Comparison of ENCODE assay signal across 15 cellular contexts in the genomic region with DNA sequence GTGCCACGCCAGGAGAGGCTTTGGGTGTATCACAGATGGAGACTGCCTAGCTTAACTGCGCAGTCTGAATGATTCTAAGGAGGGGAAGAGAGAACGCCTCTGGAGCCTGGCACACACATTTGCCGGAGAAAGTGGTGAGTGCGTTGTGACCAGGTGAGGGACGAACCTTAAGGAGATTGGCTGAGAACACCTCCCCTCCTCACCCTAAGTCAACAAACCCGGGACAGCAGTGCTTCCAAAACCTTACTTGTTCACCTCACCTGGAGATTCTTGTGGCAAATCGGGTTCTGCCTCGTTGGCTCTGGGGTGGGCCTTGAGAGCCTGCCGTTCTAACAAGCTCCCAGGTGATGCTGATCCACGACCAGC. TPM values are rescaled to one million over a fixed set of nuclear protein-coding genes. Genes with fewer than 3 reads are reported as not detected.
DNase-seq lines count a peak whose midpoint lies in the region; ATAC-seq, FAIRE-seq and TF ChIP-seq lines count a peak whose summit lies in the region.
"Had no signal": no experiment of that assay in that cellular context is flagged by ENCODE, and none has a peak within 500 bp of the region (broad histone marks: within the 10 kb centered on the region; RNA-seq: fewer than 3 reads in every experiment).

No MANE protein-coding gene starts in this region.

- no peaks in the 10 kb centered on the region; the same call in 1 of the 2 replicates for H3K4me1 ChIP-seq in H9 (ENCODE audit: insufficient read depth, low read length)
- peaks cover 41% of the 10 kb centered on the region for H3K4me1 ChIP-seq in astrocyte (ENCODE audit: insufficient read depth, low read length)
- peaks cover 20 to 53% (median 23%) of the 10 kb centered on the region in 3 donors for H3K4me1 ChIP-seq in pancreas
- peaks cover 35% of the 10 kb centered on the region for H3K4me1 ChIP-seq in hepatocyte (ENCODE audit: insufficient read depth)

- FAIRE-seq in astrocyte (lab: Jason Lieb, UNC) = no peak
- no peak for FAIRE-seq in pancreas (lab: Jason Lieb, UNC)

- peaks cover 36 to 45% of the 10 kb centered on the region in 2 experiments for H3K4me1 Mint-ChIP-seq in H9
- peaks cover 33% of the 10 kb centered on the region for H3K4me1 Mint-ChIP-seq in astrocyte (ENCODE audit: low read depth, unreplicated experiment)

- no peak overlapping the region for H3K4me3 ChIP-seq in astrocyte (ENCODE audit: insufficient read depth, low read depth, low read length)
- no peak overlapping the region for H3K4me3 ChIP-seq in pancreas
- no peak overlapping the region for H3K4me3 ChIP-seq in hepatocyte
- H3K4me3 ChIP-seq: GM23248, transverse colon had no signal

- H4K8ac ChIP-seq in H9 (replicated peaks; ENCODE audit: insufficient read length, low read depth, low read length) = no peak overlapping the region

- H2BK120ac ChIP-seq in H9 (ENCODE audit: low read depth, low read length, poor library complexity, severe bottlenecking) = no peak overlapping the region

- H2BK5ac ChIP-seq in H9 (ENCODE audit: insufficient read length, low read length) = no peak overlapping the region

- H3K4me2 ChIP-seq in H9 (ENCODE audit: insufficient read depth, insufficient read length, low read length) = no peak overlapping the region
- H3K4me2 ChIP-seq in astrocyte (ENCODE audit: low read length) = peak overlapping the region; percentile 71
- H3K4me2 ChIP-seq in hepatocyte = no peak overlapping the region

- no peaks in the 10 kb centered on the region for H3K9me3 ChIP-seq in H9 (ENCODE audit: control insufficient read depth, low read depth, low read length)
- H3K9me3 ChIP-seq in astrocyte (ENCODE audit: insufficient read depth, low read depth, low read length) = no peaks in the 10 kb centered on the region
- no peaks in the 10 kb centered on the region for H3K9me3 ChIP-seq in pancreas
- no peaks in the 10 kb centered on the region for H3K9me3 ChIP-seq in hepatocyte (ENCODE audit: low read depth)
- H3K9me3 ChIP-seq: transverse colon had no signal

- H3K27me3 ChIP-seq in H9 (ENCODE audit: insufficient read depth, low read length) = no peaks in the 10 kb centered on the region
- H3K27me3 ChIP-seq in astrocyte (ENCODE audit: insufficient read depth, low read length) = no peaks in the 10 kb centered on the region
- H3K27me3 ChIP-seq in pancreas = no peaks in the 10 kb centered on the region
- H3K27me3 ChIP-seq in hepatocyte = no peaks in the 10 kb centered on the region
- H3K27me3 ChIP-seq: brain microvascular endothelial cell, transverse colon had no signal

- H4K20me1 ChIP-seq in H9 (ENCODE audit: control insufficient read depth, insufficient read depth, insufficient read length) = no peaks in the 10 kb centered on the region
- H4K20me1 ChIP-seq in astrocyte (ENCODE audit: insufficient read depth, low read length) = peaks cover 84% of the 10 kb centered on the region
- H4K20me1 ChIP-seq in hepatocyte (ENCODE audit: insufficient read depth, poor library complexity, severe bottlenecking) = peaks cover 3% of the 10 kb centered on the region

- H3K18ac ChIP-seq in H9 (ENCODE audit: insufficient read length, low read depth, low read length) = no peak overlapping the region

- no CpG with 5 or more reads among the region's 11 CpGs for WGBS in H9 (ENCODE audit: extremely low coverage, insufficient read length, low lambda C conversion rate)
- WGBS in pancreas, 2 donors = 39 to 48% methylated on average over 11 of the region's 11 CpGs
- WGBS in hepatocyte (ENCODE audit: low lambda C conversion rate, missing lambda C conversion rate) = 87% methylated on average over 11 of the region's 11 CpGs

- H3K36me3 ChIP-seq in astrocyte (ENCODE audit: insufficient read depth, low read length) = no peaks in the 10 kb centered on the region
- H3K36me3 ChIP-seq in pancreas = no peaks in the 10 kb centered on the region
- no peaks in the 10 kb centered on the region for H3K36me3 ChIP-seq in hepatocyte (replicated peaks; ENCODE audit: insufficient read depth, low read depth)
- H3K36me3 ChIP-seq: transverse colon had no signal

- no peaks in the 10 kb centered on the region for H3K9me2 ChIP-seq in hepatocyte (replicated peaks; ENCODE audit: insufficient read depth)

- H2BK20ac ChIP-seq in H9 (ENCODE audit: low read depth, low read length, poor library complexity, severe bottlenecking) = no peak overlapping the region

- H3T11ph ChIP-seq in H9 (ENCODE audit: low read length) = no peak overlapping the region

- no peak overlapping the region for H3K56ac ChIP-seq in H9 (ENCODE audit: insufficient read length, low read depth, low read length)

- no peak for DNase-seq in H9
- no peak for DNase-seq in astrocyte (ENCODE audit: low read depth)
- DNase-seq in pancreas = peak in 1 of 6 donors; percentile 31
- DNase-seq in hepatocyte (ENCODE audit: low spot score) = no peak
- no peak for DNase-seq in COLO829 (ENCODE audit: low spot score)
- DNase-seq in LoVo (ENCODE audit: low spot score) = no peak
- DNase-seq: brain microvascular endothelial cell; effector memory CD8-positive, alpha-beta T cell; GM23248; NCI-H446 treated with DMSO at 0.1 percent for 48 hours; nucleus accumbens; transverse colon had no signal

- H3K27me3 Mint-ChIP-seq in H9 (ENCODE audit: low read depth) = no peaks in the 10 kb centered on the region
- H3K27me3 Mint-ChIP-seq in astrocyte (ENCODE audit: low read depth, unreplicated experiment) = no peaks in the 10 kb centered on the region
- H3K27me3 Mint-ChIP-seq: activated CD4-positive, alpha-beta T cell treated with anti-CD3 and anti-CD28 coated beads, Interleukin-2, amount 10 ng/mL, durations not matched to agents 24 days and 14 days; CD8-positive, alpha-beta memory T cell; effector memory CD8-positive, alpha-beta T cell had no signal

- H3K4me3 Mint-ChIP-seq in H9 (no peak overlapping the region), astrocyte (ENCODE audit: unreplicated experiment) (no peak overlapping the region)

- H3K79me1 ChIP-seq in H9 (ENCODE audit: insufficient read depth, low read depth, low read length, poor library complexity, severe bottlenecking) = no peaks in the 10 kb centered on the region

- peak overlapping the region; percentile 77 for H3K27ac ChIP-seq in C4-2B
- no peak overlapping the region for H3K27ac ChIP-seq in H9 (ENCODE audit: insufficient read length, low read depth, low read length)
- no peak overlapping the region for H3K27ac ChIP-seq in astrocyte (ENCODE audit: low read depth, low read length)
- H3K27ac ChIP-seq in pancreas = peak overlapping the region in 3 of 4 donors; percentile 58 to 74 (median 71)
- no peak overlapping the region for H3K27ac ChIP-seq in hepatocyte
- H3K27ac ChIP-seq: brain microvascular endothelial cell, GM23248 had no signal

- H3K14ac ChIP-seq in H9 (ENCODE audit: insufficient read depth, low read length) = no peak overlapping the region

- H2AK5ac ChIP-seq in H9 (ENCODE audit: insufficient read length, low read length) = no peak overlapping the region

- intact Hi-C loops in pancreas (cut with DNase I) = loop anchor here in 1 of 3 donors (10.0 kb wide), 1 partner anchor 74 kb away; no protein-coding TSS in a partner anchor

- H3K9me3 Mint-ChIP-seq in H9 (no peaks in the 10 kb centered on the region), astrocyte (ENCODE audit: unreplicated experiment) (no peaks in the 10 kb centered on the region)
- H3K9me3 Mint-ChIP-seq: activated CD4-positive, alpha-beta T cell treated with anti-CD3 and anti-CD28 coated beads, Interleukin-2, amount 10 ng/mL, durations not matched to agents 24 days and 14 days; CD8-positive, alpha-beta memory T cell; effector memory CD8-positive, alpha-beta T cell had no signal

- H3K9ac ChIP-seq in H9 (ENCODE audit: extremely low read depth, insufficient read length, low read length) (no peak overlapping the region), astrocyte (ENCODE audit: low read length) (peak overlapping the region; percentile 25)
- H3K9ac ChIP-seq: GM23248 had no signal

- peak overlapping the region in 2 of 3 experiments; percentile 52 to 62; a peak in 2 of 7 replicates for H3K27ac Mint-ChIP-seq in H9
- no peak overlapping the region for H3K27ac Mint-ChIP-seq in astrocyte (ENCODE audit: unreplicated experiment)

- H3K36me3 Mint-ChIP-seq in H9 (ENCODE audit: insufficient read depth in 1 of 3, low read depth in 3 of 3) = peaks cover 4 to 8% (median 6%) of the 10 kb centered on the region in 3 experiments; a peak in 5 of 7 replicates
- H3K36me3 Mint-ChIP-seq in astrocyte (ENCODE audit: low read depth, unreplicated experiment) = peaks cover 4% of the 10 kb centered on the region

- no peak overlapping the region for H3K4ac ChIP-seq in H9 (ENCODE audit: low read depth, low read length)

- H4K5ac ChIP-seq in H9 (ENCODE audit: insufficient read length, low read depth, low read length) = no peak overlapping the region

- TF ChIP-seq CTCF in C4-2B (conservative IDR thresholded peaks at IDR 0.05) (no peak), H9 (conservative IDR thresholded peaks at IDR 0.05) (no peak), astrocyte (IDR thresholded peaks at IDR 0.05; ENCODE audit: insufficient read depth, low read depth, low read length) (no peak), pancreas (IDR thresholded peaks at IDR 0.05) (no peak), hepatocyte (IDR thresholded peaks at IDR 0.05; ENCODE audit: poor library complexity) (no peak)

- no peaks in the 10 kb centered on the region for H3K23me2 ChIP-seq in H9 (ENCODE audit: insufficient read length, low read depth, low read length, poor library complexity, severe bottlenecking)

- H2BK12ac ChIP-seq in H9 (ENCODE audit: insufficient read length, low read depth, low read length) = no peak overlapping the region

- no peak overlapping the region for H3K23ac ChIP-seq in H9 (ENCODE audit: insufficient read length, low read depth, low read length)

- H4K91ac ChIP-seq in H9 (ENCODE audit: insufficient read length, low read depth, low read length) = no peak overlapping the region

- H2AFZ ChIP-seq in H9 (ENCODE audit: low read length) (no peak overlapping the region), astrocyte (ENCODE audit: low read depth, low read length) (no peak overlapping the region), hepatocyte (no peak overlapping the region)
- H2AFZ ChIP-seq: GM23248 had no signal

- H2BK15ac ChIP-seq in H9 (ENCODE audit: low read depth, low read length) = no peak overlapping the region

- peak; percentile 11 to 40 (median 29) for ATAC-seq in pancreas

- H3K79me2 ChIP-seq in H9 (ENCODE audit: insufficient read depth, low read length) (peaks cover 13% of the 10 kb centered on the region), astrocyte (ENCODE audit: insufficient read depth, low read length) (peaks cover 100% of the 10 kb centered on the region), hepatocyte (peaks cover 96% of the 10 kb centered on the region)

RNA-seq across cellular contexts. Expression of a gene that starts 9.4 kb away (rescaled TPM):
- total RNA-seq in H9 (2021) (24.5 and 25.4 TPM in 2 replicates), astrocyte (28.4 and 31.8 TPM in 2 replicates), pancreas (10 to 100 TPM in 3 of 6 donors, 1 to 10 TPM in 3; 8.1 to 17.1 (median 10.1) TPM), hepatocyte (15.4 and 15.6 TPM in 2 replicates)
- polyA plus RNA-seq in pancreas (1 to 10 TPM; 7.9 to 8.6 TPM), hepatocyte (16.5 and 21.4 TPM in 2 replicates)

Comparison
In these comparisons a context has a peak if more than half of its experiments do, and no peak if none do; other contexts are left out.
1. H3K27ac ChIP-seq: peak in C4-2B (single experiment) and pancreas (3 of 4); none in H9 (single experiment), astrocyte (single experiment) and hepatocyte (single experiment).